Comparison of ENCODE assay signal across 8 cellular contexts in the genomic region with DNA sequence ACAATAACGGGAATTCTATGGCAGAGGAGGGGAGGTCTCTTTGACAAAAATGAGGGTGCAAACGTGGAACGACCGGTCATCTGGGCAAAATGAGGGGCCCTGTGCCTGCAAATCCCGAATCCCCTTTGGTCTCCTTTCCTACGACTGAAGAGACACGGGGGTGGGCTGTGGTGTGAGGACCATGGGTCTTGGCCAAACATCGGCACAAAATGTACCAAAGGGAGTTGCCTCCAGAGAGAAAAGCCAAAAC. TPM values are rescaled to one million over a fixed set of nuclear protein-coding genes. Genes with fewer than 3 reads are reported as not detected.
A peak's percentile ranks its signal among the peaks of the same experiment; 100 is the strongest.
DNase-seq lines count a peak whose midpoint lies in the region; ATAC-seq and TF ChIP-seq lines count a peak whose summit lies in the region.

No MANE protein-coding gene starts in this region.

- POLR2A ChIA-PET in naive thymus-derived CD4-positive, alpha-beta T cell (lab: Charles Lee) = interaction anchor here (0.6 to 1.0 kb wide), 3 partner anchors 9 to 186 kb away, joined by 3 read pairs; a partner anchor contains a TSS

- H3K4me3 Mint-ChIP-seq in naive thymus-derived CD4-positive, alpha-beta T cell = peak overlapping the region; percentile 92 to 99 (median 94)

- intact Hi-C loops in naive thymus-derived CD4-positive, alpha-beta T cell (cut with micrococcal nuclease) = loop anchor here (1.0 to 10.0 kb wide), 12 partner anchors 32 to 974 kb away; a partner anchor contains a TSS

- H3K27ac Mint-ChIP-seq in naive thymus-derived CD4-positive, alpha-beta T cell = peak overlapping the region; percentile 90 to 98 (median 95)

- TF ChIP-seq CTCF in LNCaP clone FGC (IDR thresholded peaks at IDR 0.05; ENCODE audit: control insufficient read depth, extremely low read depth, insufficient read depth) = no peak

- H3K4me1 ChIP-seq in naive thymus-derived CD4-positive, alpha-beta T cell (ENCODE audit: control insufficient read depth in 2 of 2, insufficient read depth in 2 of 2, low read length in 2 of 2) = peaks cover 23 to 25% of the 10 kb centered on the region in 2 donors

- peaks cover 0 to 2% (median 0%) of the 10 kb centered on the region in 5 donors for H3K27me3 Mint-ChIP-seq in naive thymus-derived CD4-positive, alpha-beta T cell

- no peak for ATAC-seq in naive thymus-derived CD4-positive, alpha-beta T cell
- ATAC-seq in GM19395 (IDR thresholded peaks at IDR 0.05; ENCODE audit: unreplicated experiment) (no peak), GM18511 (IDR thresholded peaks at IDR 0.05; ENCODE audit: unreplicated experiment) (no peak)

- CTCF ChIA-PET in naive thymus-derived CD4-positive, alpha-beta T cell (lab: Charles Lee) = no interaction called here

- H3K9me3 ChIP-seq in naive thymus-derived CD4-positive, alpha-beta T cell (ENCODE audit: control insufficient read depth in 2 of 3, low read length in 3 of 3) = no peaks in the 10 kb centered on the region

- no peaks in the 10 kb centered on the region for H3K27me3 ChIP-seq in naive thymus-derived CD4-positive, alpha-beta T cell (ENCODE audit: control insufficient read depth in 2 of 2, insufficient read depth in 2 of 2, low read length in 2 of 2)

- DNase-seq in LNCaP clone FGC (ENCODE audit: low read depth) (no peak), DMS153 treated with DMSO at 0.1 percent for 48 hours (lab: John Stamatoyannopoulos, UW; ENCODE audit: unreplicated experiment) (no peak), NCI-H2029 (lab: John Stamatoyannopoulos, UW) (no peak)
- DNase-seq in naive thymus-derived CD4-positive, alpha-beta T cell = no peak

- peak overlapping the region; percentile 97 for H3K27ac ChIP-seq in cingulate gyrus (ENCODE audit: low read depth, low read length)
- peak overlapping the region; percentile 80 for H3K27ac ChIP-seq in naive thymus-derived CD4-positive, alpha-beta T cell (ENCODE audit: low read depth, low read length)

- peak overlapping the region; percentile 65 for H3K4me3 ChIP-seq in GM08714 (ENCODE audit: low read length)
- peak overlapping the region; percentile 78 for H3K4me3 ChIP-seq in LNCaP clone FGC (ENCODE audit: low read depth, low read length)
- peak overlapping the region; percentile 86 for H3K4me3 ChIP-seq in naive thymus-derived CD4-positive, alpha-beta T cell (ENCODE audit: low read length)

- H3K36me3 Mint-ChIP-seq in naive thymus-derived CD4-positive, alpha-beta T cell = peaks cover 0 to 22% (median 13%) of the 10 kb centered on the region in 5 donors

- H3K36me3 ChIP-seq in naive thymus-derived CD4-positive, alpha-beta T cell (ENCODE audit: control insufficient read depth in 2 of 3, insufficient read depth in 3 of 3, low read length in 3 of 3) = no peaks in the 10 kb centered on the region

- H3K4me1 Mint-ChIP-seq in naive thymus-derived CD4-positive, alpha-beta T cell = peaks cover 25 to 46% (median 35%) of the 10 kb centered on the region in 7 donors

- peaks cover 0 to 9% (median 0%) of the 10 kb centered on the region in 11 donors for H3K9me3 Mint-ChIP-seq in naive thymus-derived CD4-positive, alpha-beta T cell

RNA-seq across cellular contexts. Expression of a gene that starts 0.5 kb away (rescaled TPM):
- 10 to 100 TPM; 36.9 to 59.0 (median 41.1) TPM for total RNA-seq in naive thymus-derived CD4-positive, alpha-beta T cell
- polyA plus RNA-seq in naive thymus-derived CD4-positive, alpha-beta T cell = 10 to 100 TPM in 1 of 2 donors, 1 to 10 TPM in 1; 9.3 to 17.6 TPM
